Comparison of ENCODE assay signal across 9 cellular contexts in genomic region chr15:31396881-31397560, GRCh38.
DNase-seq lines count a peak whose midpoint lies in the region; ATAC-seq, FAIRE-seq and TF ChIP-seq lines count a peak whose summit lies in the region.
"Had no signal": no experiment of that assay in that cellular context is flagged by ENCODE, and none has a peak within 500 bp of the region (broad histone marks: within the 10 kb centered on the region; RNA-seq: fewer than 3 reads in every experiment).

No MANE protein-coding gene starts in this region.

- H2AFZ ChIP-seq in OCI-LY1 (ENCODE audit: low read length) = no peak overlapping the region

- H3K27ac ChIP-seq in A549 (peak overlapping the region; percentile 75 to 90), OCI-LY1 (ENCODE audit: low read depth, low read length, poor library complexity, severe bottlenecking) (no peak overlapping the region)

- H3K9me2 ChIP-seq in OCI-LY1 (ENCODE audit: low read depth, low read length) = no peaks in the 10 kb centered on the region

- DNase-seq in A549 (ENCODE audit: low read depth in 1 of 2, low spot score in 1 of 2) = peak; percentile 76 to 92
- peak; percentile 70 for DNase-seq in HCEC 1CT
- DNase-seq in erythroblast (lab: John Stamatoyannopoulos, UW) = peak; percentile 81 to 83
- DNase-seq in mucosa of descending colon = peak; percentile 96 to 98 (median 96)
- DNase-seq in stimulated activated CD4-positive, alpha-beta T cell treated with anti-CD3 and anti-CD28 coated beads, Interleukin-2, amount 100 ng/mL, for 24 hours = no peak
- no peak for DNase-seq in activated T-cell treated with anti-CD3 and anti-CD28 coated beads, Interleukin-2, amount 50 U/mL, for 48 hours

- H4K20me1 ChIP-seq in OCI-LY1 (ENCODE audit: insufficient read depth, low read length) = no peaks in the 10 kb centered on the region

- H3K4me1 ChIP-seq in A549 (peaks cover 41% of the 10 kb centered on the region), OCI-LY1 (ENCODE audit: insufficient read depth, low read length, severe bottlenecking) (peaks cover 18% of the 10 kb centered on the region), mucosa of descending colon (ENCODE audit: low read depth) (peaks cover 30% of the 10 kb centered on the region)

- POLR2A ChIA-PET in A549 (lab: Yijun Ruan, JAX) = no interaction called here

- no peak overlapping the region for H3K9ac ChIP-seq in OCI-LY1 (ENCODE audit: low read length)

- H3K9me3 ChIP-seq in A549 (no peaks in the 10 kb centered on the region), OCI-LY1 (ENCODE audit: low read length) (no peaks in the 10 kb centered on the region), mucosa of descending colon (no peaks in the 10 kb centered on the region)

- ATAC-seq in A549 (peak; percentile 77 to 89), mucosa of descending colon (peak; percentile 83), GM21825 (IDR thresholded peaks at IDR 0.05; ENCODE audit: unreplicated experiment) (no peak)

- TF ChIP-seq CTCF in A549 (IDR thresholded peaks at IDR 0.05) = peak; percentile 15; the same call in 1 of the 3 replicates
- TF ChIP-seq CTCF in OCI-LY1 (IDR thresholded peaks at IDR 0.05; ENCODE audit: low read length) = no peak
- no peak for TF ChIP-seq CTCF in mucosa of descending colon (IDR thresholded peaks at IDR 0.05)

- H3K36me3 ChIP-seq in OCI-LY1 (ENCODE audit: insufficient read depth, low read length) (no peaks in the 10 kb centered on the region), mucosa of descending colon (ENCODE audit: low read depth) (no peaks in the 10 kb centered on the region)

- intact Hi-C loops in mucosa of descending colon (cut with DNase I, micrococcal nuclease) = loop anchor here in 1 of 2 donors (10.0 kb wide), 1 partner anchor 62 kb away; no protein-coding TSS in a partner anchor

- peak overlapping the region; percentile 29; the same call in 2 of the 3 replicates for H3K4me3 ChIP-seq in A549
- H3K4me3 ChIP-seq in OCI-LY1 (ENCODE audit: low read depth, low read length, poor library complexity, severe bottlenecking) = no peak overlapping the region
- no peak overlapping the region for H3K4me3 ChIP-seq in mucosa of descending colon

- H3F3A ChIP-seq in OCI-LY1 (ENCODE audit: insufficient read depth, low read length) = no peaks in the 10 kb centered on the region

- H3K79me2 ChIP-seq in OCI-LY1 (ENCODE audit: insufficient read depth, low read length) = no peaks in the 10 kb centered on the region

- no peaks in the 10 kb centered on the region for H3K27me3 ChIP-seq in OCI-LY1 (ENCODE audit: insufficient read depth, low read length)

- WGBS in A549 (ENCODE audit: missing lambda C conversion rate) = 4% methylated on average over 19 of the region's 27 CpGs

- peak; percentile 12 to 54; a peak in 1 of 5 replicates for TF ChIP-seq RAD21 in A549 (conservative IDR thresholded peaks at IDR 0.05 in 1 of 2, IDR thresholded peaks at IDR 0.05 in 1 of 2)

- TF ChIP-seq EP300 in A549 (IDR thresholded peaks at IDR 0.05) = 0 out of 5 replicates have a peak, but pooled peaks of 1 of the 2 experiments have one; percentile 46

- peak; percentile 36 for TF ChIP-seq POLR2A in A549 (IDR thresholded peaks at IDR 0.05; ENCODE audit: low read length)
- TF ChIP-seq POLR2A in erythroblast (IDR thresholded peaks at IDR 0.05; ENCODE audit: low read length) = no peak

- no peak for FAIRE-seq in A549 (lab: Jason Lieb, UNC)
- FAIRE-seq: G401.6 had no signal

- H3K4me2 ChIP-seq in A549 = peak overlapping the region; percentile 73
- H3K4me2 ChIP-seq in OCI-LY1 (ENCODE audit: low read length) = peak overlapping the region; percentile 13; the same call in 1 of the 2 replicates

- CTCF ChIA-PET in A549 (lab: Yijun Ruan, JAX) = interaction anchor here (0.8 to 2.2 kb wide), 10 partner anchors 14 to 197 kb away, joined by 3 to 16 read pairs (median 4); no protein-coding TSS in a partner anchor

TF ChIP-seq in A549, 52 proteins besides CTCF, POLR2A, EP300 and RAD21 (continues in another document):
- TF ChIP-seq HDAC2 (IDR thresholded peaks at IDR 0.05) (no peak), FOSL2 (IDR thresholded peaks at IDR 0.05) (no peak), FOSL2 (CRISPR knock-in tag; IDR thresholded peaks at IDR 0.05) (peak; percentile 30), SREBF2 (IDR thresholded peaks at IDR 0.05) (no peak), RARB (CRISPR knock-in tag; IDR thresholded peaks at IDR 0.05) (0 out of 2 replicates have a peak, but pooled peaks have one; percentile 71), JUN (IDR thresholded peaks at IDR 0.05) (peak in 1 of 2 experiments; percentile 77; a peak in 3 of 5 replicates), HEYL (CRISPR knock-in tag; IDR thresholded peaks at IDR 0.05) (peak; percentile 99), MAX (IDR thresholded peaks at IDR 0.05) (peak; percentile 67; the same call in 1 of the 2 replicates), ZSCAN20 (CRISPR knock-in tag; IDR thresholded peaks at IDR 0.05) (peak; percentile 97), KDM5A (IDR thresholded peaks at IDR 0.05) (no peak), EHMT2 (IDR thresholded peaks at IDR 0.05; ENCODE audit: low read depth) (no peak), MYC (IDR thresholded peaks at IDR 0.05; ENCODE audit: borderline replicate concordance, low read length) (0 out of 2 replicates have a peak, but pooled peaks have one; percentile 27), ATOH8 (CRISPR knock-in tag; IDR thresholded peaks at IDR 0.05; ENCODE audit: low read depth) (peak; percentile 97), KDM1A (IDR thresholded peaks at IDR 0.05; ENCODE audit: low read depth) (no peak), HMGXB4 (CRISPR knock-in tag; IDR thresholded peaks at IDR 0.05; ENCODE audit: borderline replicate concordance) (peak; percentile 94), HOXB13 (CRISPR knock-in tag; IDR thresholded peaks at IDR 0.05; ENCODE audit: low read depth) (peak; percentile 99), PHF8 (IDR thresholded peaks at IDR 0.05; ENCODE audit: borderline replicate concordance, low read depth) (no peak), CBX2 (IDR thresholded peaks at IDR 0.05; ENCODE audit: borderline replicate concordance, low read depth) (no peak), RCOR1 (IDR thresholded peaks at IDR 0.05; ENCODE audit: low read depth, low read length) (no peak), NPAS2 (CRISPR knock-in tag; IDR thresholded peaks at IDR 0.05; ENCODE audit: borderline replicate concordance) (peak; percentile 52; the same call in 1 of the 2 replicates), ESRRA (IDR thresholded peaks at IDR 0.05; ENCODE audit: borderline replicate concordance, low read length) (peak; percentile 63; the same call in 1 of the 2 replicates), FOXS1 (CRISPR knock-in tag; IDR thresholded peaks at IDR 0.05) (peak; percentile 93), ZFP36 (IDR thresholded peaks at IDR 0.05; ENCODE audit: borderline replicate concordance, partially characterized antibody) (no peak), BCL3 (IDR thresholded peaks at IDR 0.05) (no peak), HOXB5 (CRISPR knock-in tag; IDR thresholded peaks at IDR 0.05) (peak; percentile 98), FOSB (CRISPR knock-in tag; IDR thresholded peaks at IDR 0.05) (peak; percentile 83; the same call in 1 of the 2 replicates), MAZ (IDR thresholded peaks at IDR 0.05; ENCODE audit: borderline replicate concordance, low read depth, low read length) (0 out of 2 replicates have a peak, but pooled peaks have one; percentile 55), TP53 (CRISPR knock-in tag; IDR thresholded peaks at IDR 0.05) (peak; percentile 95), E2F6 (IDR thresholded peaks at IDR 0.05; ENCODE audit: borderline replicate concordance, low read depth) (no peak), CHD2 (IDR thresholded peaks at IDR 0.05; ENCODE audit: low read length, partially characterized antibody) (no peak)

Comparison
In these comparisons a context has a peak if more than half of its experiments do, and no peak if none do; other contexts are left out.
1. DNase-seq: peak in A549 (2 of 2), HCEC 1CT (single experiment), erythroblast (2 of 2) and mucosa of descending colon (3 of 3); none in stimulated activated CD4-positive, alpha-beta T cell treated with anti-CD3 and anti-CD28 coated beads, Interleukin-2, amount 100 ng/mL, for 24 hours (0 of 2) and activated T-cell treated with anti-CD3 and anti-CD28 coated beads, Interleukin-2, amount 50 U/mL, for 48 hours (0 of 2).